Comparison of ENCODE assay signal across 21 cellular contexts in the genomic region with DNA sequence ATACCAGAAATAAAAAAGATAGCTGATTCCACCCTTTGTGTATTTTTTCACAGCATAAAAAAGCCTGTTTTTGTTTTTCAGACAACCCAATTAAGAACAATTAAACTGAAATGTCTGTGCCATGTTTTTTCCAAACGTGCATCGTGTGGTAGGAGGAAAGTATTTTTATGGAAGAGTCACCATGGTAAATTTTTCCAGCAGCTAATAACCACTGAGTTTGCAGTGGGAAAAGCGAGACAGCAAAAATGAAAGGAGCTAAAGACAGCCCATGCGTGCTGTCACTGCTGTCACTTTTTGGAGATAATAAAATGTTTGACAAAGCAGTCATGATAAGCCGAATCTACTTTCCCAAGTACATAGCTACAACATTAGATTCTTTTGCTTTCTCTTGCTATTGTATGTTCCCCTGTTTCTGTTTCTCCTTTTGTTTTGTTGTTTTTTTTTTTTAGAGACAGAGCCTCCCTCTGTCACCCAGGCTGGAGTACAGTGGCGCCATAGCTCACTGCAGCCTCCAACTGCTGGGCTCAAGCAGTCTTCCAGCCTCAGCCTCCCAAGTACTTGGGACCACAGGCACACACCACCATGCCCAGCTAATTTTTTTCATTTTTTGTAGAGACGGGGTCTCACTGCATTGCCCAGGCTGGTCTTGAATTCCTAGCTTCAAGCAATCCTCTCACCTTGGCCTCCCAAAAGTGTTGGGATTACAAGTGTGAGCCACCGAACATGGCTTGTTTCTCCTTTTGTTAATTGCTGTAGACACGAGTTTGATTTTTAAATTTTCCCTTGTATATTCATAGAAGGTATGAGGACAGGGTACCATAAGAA.
A peak's percentile ranks its signal among the peaks of the same experiment; 100 is the strongest.
DNase-seq lines count a peak whose midpoint lies in the region; ATAC-seq, FAIRE-seq and TF ChIP-seq lines count a peak whose summit lies in the region.
"Had no signal": no experiment of that assay in that cellular context is flagged by ENCODE, and none has a peak within 500 bp of the region (broad histone marks: within the 10 kb centered on the region; RNA-seq: fewer than 3 reads in every experiment).

No MANE protein-coding gene starts in this region.

- H3K79me2 ChIP-seq in K562 (ENCODE audit: control insufficient read depth, insufficient read depth, low read length) = 0 out of 3 replicates have a peak, but pooled peaks cover 3% of the 10 kb centered on the region

- no peak overlapping the region; the same call in 1 of the 2 replicates for H2AFZ ChIP-seq in K562 (ENCODE audit: low read depth, low read length)

- H3K4me2 ChIP-seq in K562 (ENCODE audit: insufficient read depth, low read length) = peak overlapping the region; percentile 17; the same call in 1 of the 2 replicates
- H3K4me2 ChIP-seq: A549 had no signal

- no peaks in the 10 kb centered on the region for H3K9me1 ChIP-seq in K562 (ENCODE audit: control insufficient read depth, insufficient read depth, low read length)

- H3K4me3 ChIP-seq in HEK293 (ENCODE audit: low read depth, low read length) (no peak overlapping the region), K562 (no peak overlapping the region)
- H3K4me3 ChIP-seq: A549, SJSA1 had no signal

- H3K9ac ChIP-seq in K562 (ENCODE audit: insufficient read depth in 1 of 2, low read depth in 2 of 2, low read length in 2 of 2) = no peak overlapping the region

- peak; percentile 54 for FAIRE-seq in K562 (lab: Jason Lieb, UNC)
- FAIRE-seq: A549, GM19239, RCC 7860 had no signal

- H3K9me3 ChIP-seq in HEK293 (ENCODE audit: control insufficient read depth, insufficient read depth, low read depth, low read length) (no peaks in the 10 kb centered on the region), T-helper 17 cell (ENCODE audit: control insufficient read depth, low read length, poor library complexity, severe bottlenecking) (no peaks in the 10 kb centered on the region), K562 (replicated peaks; ENCODE audit: control insufficient read depth, insufficient read depth, low read depth, low read length) (no peaks in the 10 kb centered on the region)
- H3K9me3 ChIP-seq: A549, BE2C, SJSA1 had no signal

- WGBS in K562 (ENCODE audit: insufficient coverage, low coverage, missing lambda C conversion rate) = 41% methylated on average over 9 of the region's 9 CpGs

- TF ChIP-seq CTCF in HEK293 (tag by site-specific recombination; IDR thresholded peaks at IDR 0.05) = no peak
- TF ChIP-seq CTCF in K562 (IDR thresholded peaks at IDR 0.05 in 2 of 3, conservative IDR thresholded peaks at IDR 0.05 in 1 of 3; ENCODE audit: insufficient read depth in 2 of 3, low read depth in 1 of 3, low read length in 3 of 3) = no peak
- no peak for TF ChIP-seq CTCF in mesothelial cell of epicardium (IDR thresholded peaks at IDR 0.05; ENCODE audit: unreplicated experiment)

- H3K36me3 Mint-ChIP-seq in T-helper 17 cell (ENCODE audit: low read depth) (no peaks in the 10 kb centered on the region), mesothelial cell of epicardium (no peaks in the 10 kb centered on the region)
- H3K36me3 Mint-ChIP-seq in naive thymus-derived CD8-positive, alpha-beta T cell = peaks cover 0 to 9% (median 0%) of the 10 kb centered on the region in 3 donors

- H3K4me1 Mint-ChIP-seq in T-helper 17 cell (peaks cover 18% of the 10 kb centered on the region), mesothelial cell of epicardium (peaks cover 37% of the 10 kb centered on the region)
- peaks cover 18 to 60% (median 41%) of the 10 kb centered on the region in 4 donors for H3K4me1 Mint-ChIP-seq in naive thymus-derived CD8-positive, alpha-beta T cell

- H3K27me3 Mint-ChIP-seq in T-helper 17 cell (no peaks in the 10 kb centered on the region), mesothelial cell of epicardium (ENCODE audit: low read depth) (no peaks in the 10 kb centered on the region)
- H3K27me3 Mint-ChIP-seq in naive thymus-derived CD8-positive, alpha-beta T cell = no peaks in the 10 kb centered on the region

- no peaks in the 10 kb centered on the region for H3K9me3 Mint-ChIP-seq in mesothelial cell of epicardium
- H3K9me3 Mint-ChIP-seq in naive thymus-derived CD8-positive, alpha-beta T cell = no peaks in the 10 kb centered on the region

- POLR2A ChIA-PET in HEK293 (lab: Yijun Ruan, JAX) = no interaction called here
- POLR2A ChIA-PET in K562 (lab: Yijun Ruan, JAX) = interaction anchor here (0.7 to 1.0 kb wide), 6 partner anchors 9 to 376 kb away, joined by 3 to 4 read pairs (median 4); no protein-coding TSS in a partner anchor
- POLR2A ChIA-PET in naive thymus-derived CD8-positive, alpha-beta T cell (lab: Charles Lee) = interaction anchor here (1.1 kb wide), 1 partner anchor 29 kb away, joined by 3 read pairs; no protein-coding TSS in a partner anchor

- TF ChIP-seq POLR2A in K562 (conservative IDR thresholded peaks at IDR 0.05) = no peak

- H3K27ac ChIP-seq in HEK293 (ENCODE audit: extremely low read depth, low read depth, low read length) = no peak overlapping the region
- no peak overlapping the region for H3K27ac ChIP-seq in K562 (ENCODE audit: extremely low read depth, low read depth, low read length)
- H3K27ac ChIP-seq: A549, SJSA1 had no signal

- H3K27me3 ChIP-seq in K562 (ENCODE audit: control insufficient read depth in 2 of 2, insufficient read depth in 2 of 2, low read length in 2 of 2) = no peaks in the 10 kb centered on the region
- H3K27me3 ChIP-seq: BE2C, SJSA1 had no signal

- no peak for ATAC-seq in T-helper 17 cell
- peak; percentile 63 for ATAC-seq in K562
- no peak for ATAC-seq in naive thymus-derived CD8-positive, alpha-beta T cell
- no peak for ATAC-seq in GM19455 (IDR thresholded peaks at IDR 0.05; ENCODE audit: unreplicated experiment)
- ATAC-seq: A549 had no signal

- in situ Hi-C loops in K562 (cut with MboI) = no loop called here

- H3K4me3 Mint-ChIP-seq in T-helper 17 cell (no peak overlapping the region), mesothelial cell of epicardium (no peak overlapping the region)
- H3K4me3 Mint-ChIP-seq in naive thymus-derived CD8-positive, alpha-beta T cell = no peak overlapping the region

- DNase-seq in T-helper 17 cell (no peak), K562 (ENCODE audit: extremely low read depth in 1 of 4, low spot score in 3 of 4) (peak in 1 of 4 experiments; percentile 21), mesothelial cell of epicardium (ENCODE audit: low spot score in 2 of 2, unreplicated experiment in 2 of 2) (no peak), NCI-H2029 treated with DMSO at 0.1 percent for 48 hours (lab: John Stamatoyannopoulos, UW) (no peak)
- no peak for DNase-seq in naive thymus-derived CD8-positive, alpha-beta T cell
- no peak for DNase-seq in activated CD8-positive, alpha-beta memory T cell treated with anti-CD3 and anti-CD28 coated beads for 24 hours
- DNase-seq: BE2C, EL, GF-D8, MM.1S, NCI-H1092 treated with DMSO at 0.1 percent for 48 hours, NCI-H1436 treated with DMSO at 0.1 percent for 48 hours, NCI-H2171, NCI-H524 treated with DMSO at 0.1 percent for 48 hours, NCI-H82 had no signal

- no peaks in the 10 kb centered on the region for H4K20me1 ChIP-seq in K562 (replicated peaks; ENCODE audit: control insufficient read depth, insufficient read depth, low read length)

- H3K36me3 ChIP-seq in HEK293 (ENCODE audit: control insufficient read depth in 2 of 2, insufficient read depth in 1 of 2, low read length in 2 of 2) (no peaks in the 10 kb centered on the region), K562 (ENCODE audit: control insufficient read depth, insufficient read depth, low read length) (peaks cover 3% of the 10 kb centered on the region; the same call in 1 of the 3 replicates)
- H3K36me3 ChIP-seq: SJSA1 had no signal

- peak overlapping the region; percentile 43 for H3K27ac Mint-ChIP-seq in T-helper 17 cell
- peak overlapping the region; percentile 21 for H3K27ac Mint-ChIP-seq in mesothelial cell of epicardium
- no peak overlapping the region for H3K27ac Mint-ChIP-seq in naive thymus-derived CD8-positive, alpha-beta T cell

- BruUV-seq in K562 (replicated peaks; lab: Mats Ljungman, UMichigan) = no TSS peak

- intact Hi-C loops in K562 (cut with micrococcal nuclease) = no loop called here

- CTCF ChIA-PET in HEK293 (lab: Yijun Ruan, JAX) (interaction anchor here (0.7 to 1.7 kb wide), 5 partner anchors 8 to 277 kb away, joined by 3 to 9 read pairs (median 3); no protein-coding TSS in a partner anchor), K562 (lab: Yijun Ruan, JAX; ENCODE audit: low intra/inter-chr PET ratio) (no interaction called here)

- no peak for TF ChIP-seq EP300 in K562 (IDR thresholded peaks at IDR 0.05; ENCODE audit: low read length)

- H3K4me1 ChIP-seq in HEK293 (ENCODE audit: control insufficient read depth, insufficient read depth, low read length) (peaks cover 20% of the 10 kb centered on the region), K562 (replicated peaks in 1 of 2; ENCODE audit: control insufficient read depth in 2 of 2, insufficient read depth in 2 of 2, low read length in 2 of 2) (peaks cover 0 to 13% of the 10 kb centered on the region in 2 experiments; a peak in 2 of 5 replicates)
- H3K4me1 ChIP-seq: A549, SJSA1 had no signal

- no peak for TF ChIP-seq RAD21 in K562 (CRISPR knock-in tag; conservative IDR thresholded peaks at IDR 0.05 in 1 of 2, IDR thresholded peaks at IDR 0.05 in 1 of 2)

TF ChIP-seq in K562, 482 proteins besides CTCF, POLR2A, EP300 and RAD21 (continues in another document):
- no peak for TF ChIP-seq ZNF347 (CRISPR knock-in tag; IDR thresholded peaks at IDR 0.05; ENCODE audit: low read depth)
- TF ChIP-seq, protein P1, sequence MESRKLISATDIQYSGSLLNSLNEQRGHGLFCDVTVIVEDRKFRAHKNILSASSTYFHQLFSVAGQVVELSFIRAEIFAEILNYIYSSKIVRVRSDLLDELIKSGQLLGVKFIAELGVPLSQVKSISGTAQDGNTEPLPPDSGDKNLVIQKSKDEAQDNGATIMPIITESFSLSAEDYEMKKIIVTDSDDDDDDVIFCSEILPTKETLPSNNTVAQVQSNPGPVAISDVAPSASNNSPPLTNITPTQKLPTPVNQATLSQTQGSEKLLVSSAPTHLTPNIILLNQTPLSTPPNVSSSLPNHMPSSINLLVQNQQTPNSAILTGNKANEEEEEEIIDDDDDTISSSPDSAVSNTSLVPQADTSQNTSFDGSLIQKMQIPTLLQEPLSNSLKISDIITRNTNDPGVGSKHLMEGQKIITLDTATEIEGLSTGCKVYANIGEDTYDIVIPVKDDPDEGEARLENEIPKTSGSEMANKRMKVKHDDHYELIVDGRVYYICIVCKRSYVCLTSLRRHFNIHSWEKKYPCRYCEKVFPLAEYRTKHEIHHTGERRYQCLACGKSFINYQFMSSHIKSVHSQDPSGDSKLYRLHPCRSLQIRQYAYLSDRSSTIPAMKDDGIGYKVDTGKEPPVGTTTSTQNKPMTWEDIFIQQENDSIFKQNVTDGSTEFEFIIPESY (CRISPR knock-in tag; IDR thresholded peaks at IDR 0.05) = peak; percentile 54; the same call in 1 of the 2 replicates

Comparison
In these comparisons a context has a peak if more than half of its experiments do, and no peak if none do; other contexts are left out.
1. H3K27ac Mint-ChIP-seq: peak in T-helper 17 cell (single experiment) and mesothelial cell of epicardium (single experiment); none in naive thymus-derived CD8-positive, alpha-beta T cell (0 of 10).